Comparison of ENCODE assay signal across 2 cellular contexts in genomic region chr20:31547720-31548298, GRCh38.
TF ChIP-seq lines count a peak whose summit lies in the region.

No MANE protein-coding gene starts in this region.

TF ChIP-seq in SK-N-SH, 30 proteins besides CTCF, POLR2A, EP300 and RAD21:
- TF ChIP-seq REST (IDR thresholded peaks at IDR 0.05; ENCODE audit: low read depth, low read length) (no peak), RXRA (IDR thresholded peaks at IDR 0.05; ENCODE audit: borderline replicate concordance, low read depth) (no peak), FOSL2 (IDR thresholded peaks at IDR 0.05; ENCODE audit: borderline replicate concordance, low read depth) (no peak), GABPA (IDR thresholded peaks at IDR 0.05; ENCODE audit: low read depth) (no peak), POLR2AphosphoS5 (IDR thresholded peaks at IDR 0.05; ENCODE audit: low read depth, low read length) (no peak), MAX (IDR thresholded peaks at IDR 0.05; ENCODE audit: low read depth) (no peak), NRF1 (IDR thresholded peaks at IDR 0.05; ENCODE audit: low read depth, low read length) (no peak), SIN3A (IDR thresholded peaks at IDR 0.05; ENCODE audit: borderline replicate concordance, low read depth, low read length) (no peak; the same call in 1 of the 2 replicates), USF1 (IDR thresholded peaks at IDR 0.05; ENCODE audit: borderline replicate concordance, low read depth) (no peak), TAF1 (IDR thresholded peaks at IDR 0.05; ENCODE audit: borderline replicate concordance, low read depth, low read length) (no peak), YY1 (IDR thresholded peaks at IDR 0.05; ENCODE audit: low read depth) (no peak), EZH2phosphoT487 (IDR thresholded peaks at IDR 0.05; ENCODE audit: borderline replicate concordance, low read depth) (no peak), ZBTB33 (IDR thresholded peaks at IDR 0.05; ENCODE audit: borderline replicate concordance, low read depth) (no peak), NFIC (IDR thresholded peaks at IDR 0.05; ENCODE audit: borderline replicate concordance) (no peak), JUND (IDR thresholded peaks at IDR 0.05) (no peak), SMC3 (IDR thresholded peaks at IDR 0.05; ENCODE audit: low read depth, low read length) (no peak)

TF ChIP-seq in SK-N-SH treated with all-trans-retinoic acid at 6 μM for 48 hours, 23 proteins besides CTCF, POLR2A, EP300 and RAD21:
- no peak for TF ChIP-seq CREB5 (CRISPR knock-in tag; IDR thresholded peaks at IDR 0.05; ENCODE audit: low read depth)
- TF ChIP-seq GLIS3 (CRISPR knock-in tag; IDR thresholded peaks at IDR 0.05), result no peak
- TF ChIP-seq ZNF8 (CRISPR knock-in tag; IDR thresholded peaks at IDR 0.05), result no peak
- no peak for TF ChIP-seq RARB (CRISPR knock-in tag; IDR thresholded peaks at IDR 0.05)
- TF ChIP-seq PATZ1 (CRISPR knock-in tag; IDR thresholded peaks at IDR 0.05; ENCODE audit: borderline replicate concordance), result no peak
- no peak for TF ChIP-seq TSHZ2 (CRISPR knock-in tag; IDR thresholded peaks at IDR 0.05)
- TF ChIP-seq ZFP30 (CRISPR knock-in tag; IDR thresholded peaks at IDR 0.05), result no peak
- no peak for TF ChIP-seq BACH2 (CRISPR knock-in tag; IDR thresholded peaks at IDR 0.05; ENCODE audit: borderline replicate concordance)
